ENCODE assay signal across 1 cellular context in genomic region chr19:49662011-49662410, GRCh38.
TF ChIP-seq lines count a peak whose summit lies in the region.

No MANE protein-coding gene starts in this region.

TF ChIP-seq in K562, 482 proteins besides CTCF, POLR2A, EP300 and RAD21:
- peak; percentile 55 for TF ChIP-seq RBFOX2 (IDR thresholded peaks at IDR 0.05; ENCODE audit: low read depth, low read length)
- TF ChIP-seq, protein P1, sequence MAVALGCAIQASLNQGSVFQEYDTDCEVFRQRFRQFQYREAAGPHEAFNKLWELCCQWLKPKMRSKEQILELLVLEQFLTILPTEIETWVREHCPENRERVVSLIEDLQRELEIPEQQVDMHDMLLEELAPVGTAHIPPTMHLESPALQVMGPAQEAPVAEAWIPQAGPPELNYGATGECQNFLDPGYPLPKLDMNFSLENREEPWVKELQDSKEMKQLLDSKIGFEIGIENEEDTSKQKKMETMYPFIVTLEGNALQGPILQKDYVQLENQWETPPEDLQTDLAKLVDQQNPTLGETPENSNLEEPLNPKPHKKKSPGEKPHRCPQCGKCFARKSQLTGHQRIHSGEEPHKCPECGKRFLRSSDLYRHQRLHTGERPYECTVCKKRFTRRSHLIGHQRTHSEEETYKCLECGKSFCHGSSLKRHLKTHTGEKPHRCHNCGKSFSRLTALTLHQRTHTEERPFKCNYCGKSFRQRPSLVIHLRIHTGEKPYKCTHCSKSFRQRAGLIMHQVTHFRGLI (CRISPR knock-in tag; IDR thresholded peaks at IDR 0.05) = no peak
- TF ChIP-seq, protein P2, sequence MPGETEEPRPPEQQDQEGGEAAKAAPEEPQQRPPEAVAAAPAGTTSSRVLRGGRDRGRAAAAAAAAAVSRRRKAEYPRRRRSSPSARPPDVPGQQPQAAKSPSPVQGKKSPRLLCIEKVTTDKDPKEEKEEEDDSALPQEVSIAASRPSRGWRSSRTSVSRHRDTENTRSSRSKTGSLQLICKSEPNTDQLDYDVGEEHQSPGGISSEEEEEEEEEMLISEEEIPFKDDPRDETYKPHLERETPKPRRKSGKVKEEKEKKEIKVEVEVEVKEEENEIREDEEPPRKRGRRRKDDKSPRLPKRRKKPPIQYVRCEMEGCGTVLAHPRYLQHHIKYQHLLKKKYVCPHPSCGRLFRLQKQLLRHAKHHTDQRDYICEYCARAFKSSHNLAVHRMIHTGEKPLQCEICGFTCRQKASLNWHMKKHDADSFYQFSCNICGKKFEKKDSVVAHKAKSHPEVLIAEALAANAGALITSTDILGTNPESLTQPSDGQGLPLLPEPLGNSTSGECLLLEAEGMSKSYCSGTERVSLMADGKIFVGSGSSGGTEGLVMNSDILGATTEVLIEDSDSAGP (CRISPR knock-in tag; IDR thresholded peaks at IDR 0.05) = no peak
- TF ChIP-seq POLR2G (IDR thresholded peaks at IDR 0.05; ENCODE audit: low read depth, low read length) = peak; percentile 70
- no peak for TF ChIP-seq ZNF507 (tag; conservative IDR thresholded peaks at IDR 0.05)
- TF ChIP-seq SP2 (IDR thresholded peaks at IDR 0.05; ENCODE audit: extremely low read depth, low read depth, low read length, poor library complexity, severe bottlenecking) = no peak
TF ChIP-seq in K562: peak in this region for 2.
